In the genomic region with DNA sequence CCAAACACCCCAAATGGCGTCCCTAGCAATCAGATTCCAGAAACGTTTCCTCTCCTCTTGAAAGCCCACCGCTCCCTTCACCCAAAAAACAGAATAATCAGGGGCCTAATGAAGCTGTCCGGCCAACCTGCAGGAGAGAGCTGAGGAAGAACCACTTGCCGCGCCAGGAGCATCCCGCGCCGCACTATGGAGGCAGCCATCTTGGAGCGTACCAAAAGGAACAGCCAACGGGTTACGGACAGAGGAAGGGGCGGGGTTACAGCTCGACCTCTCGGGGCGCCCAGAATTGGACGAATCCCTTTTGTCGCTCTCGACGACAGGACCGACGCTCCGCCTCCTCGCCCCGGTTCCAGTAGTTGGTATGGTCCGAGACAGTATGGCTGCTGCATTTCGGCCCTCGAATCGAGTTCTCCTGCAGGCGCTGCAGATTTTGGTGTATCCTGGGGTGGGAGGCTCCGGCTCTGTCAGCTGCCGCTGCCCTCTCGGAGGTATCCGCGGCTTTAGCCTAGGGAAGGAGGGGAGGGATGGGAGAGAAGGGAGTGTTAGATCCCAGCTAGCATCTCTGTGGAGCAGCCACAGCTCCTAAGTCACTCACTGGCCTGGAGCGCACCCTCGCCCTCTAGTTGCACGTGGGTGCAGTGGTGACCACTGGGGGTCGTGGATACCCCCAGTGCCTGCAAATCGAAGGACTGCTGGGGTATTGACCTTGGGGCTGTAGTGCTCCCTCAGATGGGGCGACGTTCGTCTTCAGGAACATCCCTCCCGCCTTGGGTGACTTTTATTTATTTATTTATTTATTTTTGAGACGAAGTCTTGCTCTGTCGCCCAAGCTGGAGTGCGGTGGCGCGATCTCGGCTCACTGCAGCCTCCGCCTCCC, we compare ENCODE assay signal across 7 cellular contexts. TPM values are rescaled to one million over a fixed set of nuclear protein-coding genes. Genes with fewer than 3 reads are reported as not detected.
DNase-seq lines count a peak whose midpoint lies in the region; ATAC-seq, FAIRE-seq and TF ChIP-seq lines count a peak whose summit lies in the region.

A gene (minus strand): TSS at position 219 of the 877 bp plus-strand sequence. CDS start 19 bp downstream, at position 200.
A gene with protein sequence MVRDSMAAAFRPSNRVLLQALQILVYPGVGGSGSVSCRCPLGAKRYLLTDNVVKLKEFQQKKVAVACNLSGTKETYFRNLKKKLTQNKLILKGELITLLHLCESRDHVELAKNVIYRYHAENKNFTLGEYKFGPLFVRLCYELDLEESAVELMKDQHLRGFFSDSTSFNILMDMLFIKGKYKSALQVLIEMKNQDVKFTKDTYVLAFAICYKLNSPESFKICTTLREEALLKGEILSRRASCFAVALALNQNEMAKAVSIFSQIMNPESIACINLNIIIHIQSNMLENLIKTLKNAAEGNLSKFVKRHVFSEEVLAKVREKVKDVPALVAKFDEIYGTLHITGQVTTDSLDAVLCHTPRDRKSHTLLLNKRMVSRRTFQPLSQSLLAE (plus strand): TSS at position 352 of the 877 bp plus-strand sequence. CDS start 10 bp downstream, at position 362.

- 4% methylated on average over 51 of the region's 51 CpGs for WGBS in hepatocyte (ENCODE audit: low lambda C conversion rate, missing lambda C conversion rate)

- H3K36me3 ChIP-seq in hepatocyte (replicated peaks; ENCODE audit: insufficient read depth, low read depth): no peaks in the 10 kb centered on the region

- H3K27me3 ChIP-seq in hepatocyte: no peaks in the 10 kb centered on the region

- peaks cover 37% of the 10 kb centered on the region for H3K79me2 ChIP-seq in hepatocyte

- peak; percentile 37 for TF ChIP-seq CTCF in hepatocyte (IDR thresholded peaks at IDR 0.05; ENCODE audit: poor library complexity)

- peak; percentile 98 for DNase-seq in GM18507 (ENCODE audit: extremely low spot score, insufficient read length, low read depth)
- DNase-seq in NCI-H2029 (lab: John Stamatoyannopoulos, UW): peak; percentile 98
- DNase-seq in T-helper 9 cell: peak; percentile 86
- DNase-seq in astrocyte of the hippocampus (ENCODE audit: low read depth, low spot score): peak; percentile 99
- DNase-seq in hepatocyte (ENCODE audit: low spot score): peak; percentile 99
- DNase-seq in renal cortical epithelial cell (ENCODE audit: low read depth): peak; percentile 92

- H3K9me2 ChIP-seq in hepatocyte (replicated peaks; ENCODE audit: insufficient read depth): no peaks in the 10 kb centered on the region

- peak within 1 kb of the TSS; percentile 74 for H2AFZ ChIP-seq in hepatocyte

- peak; percentile 99 for FAIRE-seq in GM18507 (lab: Jason Lieb, UNC)

- H3K27ac ChIP-seq in hepatocyte: peak within 1 kb of the TSS; percentile 65

- H3K4me1 ChIP-seq in hepatocyte (ENCODE audit: insufficient read depth): peaks cover 5% of the 10 kb centered on the region

- peak; percentile 99 for ATAC-seq in HG02981 (IDR thresholded peaks at IDR 0.05; ENCODE audit: unreplicated experiment)

- peak within 1 kb of the TSS; percentile 85 for H3K4me2 ChIP-seq in hepatocyte

- no peaks in the 10 kb centered on the region for H4K20me1 ChIP-seq in hepatocyte (ENCODE audit: insufficient read depth, poor library complexity, severe bottlenecking)

- no peaks in the 10 kb centered on the region for H3K9me3 ChIP-seq in hepatocyte (ENCODE audit: low read depth)

- peak within 1 kb of the TSS; percentile 82 for H3K4me3 ChIP-seq in hepatocyte

RNA-seq across cellular contexts. Expression of the first gene that starts in this region (rescaled TPM):
- total RNA-seq in hepatocyte: 58.0 and 63.5 TPM in 2 replicates
- polyA plus RNA-seq in hepatocyte: 32.2 and 35.6 TPM in 2 replicates
- total RNA-seq in renal cortical epithelial cell: 58.2 and 92.7 TPM in 2 replicates

RNA-seq across cellular contexts. Expression of the second gene that starts in this region (rescaled TPM):
- 10.5 and 12.0 TPM in 2 replicates for total RNA-seq in hepatocyte
- 5.8 and 6.7 TPM in 2 replicates for polyA plus RNA-seq in hepatocyte
- total RNA-seq in renal cortical epithelial cell: 6.9 and 9.4 TPM in 2 replicates

Comparison
In these comparisons a context has a peak if more than half of its experiments do, and no peak if none do; other contexts are left out.
1. Peak in every context shown above with its lines: DNase-seq, ATAC-seq, H3K4me3 ChIP-seq and H3K27ac ChIP-seq.